In genomic region chr2:240560084-240560479, GRCh38 we compare ENCODE assay signal across 8 cellular contexts. TPM values are rescaled to one million over a fixed set of nuclear protein-coding genes. Genes with fewer than 3 reads are reported as not detected.
DNase-seq lines count a peak whose midpoint lies in the region; ATAC-seq, FAIRE-seq and TF ChIP-seq lines count a peak whose summit lies in the region.

TSS of gene DUSP28 (plus strand) at chr2:240560357. CDS start at chr2:240560685, 328 bp downstream.

- H3K27ac ChIP-seq in caudate nucleus (ENCODE audit: low read depth, low read length) (peak within 1 kb of the TSS; percentile 90), kidney (ENCODE audit: low read depth in 2 of 2, low read length in 2 of 2) (peak within 1 kb of the TSS; percentile 94)

- CTCF ChIA-PET in activated B cell treated with CpG ODN at 0.5 μM for 24 hours (lab: Charles Lee) = interaction anchor here (0.8 to 1.0 kb wide), 2 partner anchors 26 to 46 kb away, joined by 3 to 6 read pairs; partner anchors contain the start of gene CAPN10

- H3K4me1 ChIP-seq in kidney (ENCODE audit: control insufficient read depth in 1 of 2, insufficient read depth in 1 of 2, low read depth in 1 of 2, low read length in 2 of 2) = peaks cover 12 to 20% of the 10 kb centered on the region in 2 donors

- DNase-seq in ACHN (peak; percentile 89), NCI-H2196 treated with DMSO at 0.1 percent for 48 hours (lab: John Stamatoyannopoulos, UW; ENCODE audit: unreplicated experiment) (peak; percentile 74), activated B cell treated with CpG ODN at 0.5 μM for 24 hours (peak; percentile 93), caudate nucleus (lab: John Stamatoyannopoulos, UW) (peak in 60 of 61 donors; percentile 24 to 93 (median 82)), kidney (peak; percentile 97)
- DNase-seq in stimulated activated CD4-positive, alpha-beta T cell treated with anti-CD3 and anti-CD28 coated beads, Interleukin-15, amount 100 ng/mL, for 48 hours (ENCODE audit: low read depth in 2 of 2) = peak; percentile 80 to 84

- in situ Hi-C loops in ACHN (cut with HindIII; ENCODE audit: low pct_ligation_motif_present, low pct_unique_long_range_greater_than_20kb, low sequenced_read_pairs) = no loop called here

- H3K27ac Mint-ChIP-seq in activated B cell treated with CpG ODN at 0.5 μM for 24 hours = peak within 1 kb of the TSS; percentile 89

- intact Hi-C loops in activated B cell treated with CpG ODN at 0.5 μM for 24 hours (cut with micrococcal nuclease) = loop anchor here (1.0 to 10.0 kb wide), 10 partner anchors 8 to 1175 kb away; partner anchors contain the start of genes D2HGDH, FARP2, GPC1 and HDAC4
- intact Hi-C loops in kidney (cut with DNase I) = no loop called here

- ATAC-seq in HG03045 (IDR thresholded peaks at IDR 0.05; ENCODE audit: unreplicated experiment) (peak; percentile 54), activated B cell treated with CpG ODN at 0.5 μM for 24 hours (ENCODE audit: low read depth) (peak; percentile 66)

- H3K9me3 Mint-ChIP-seq in activated B cell treated with CpG ODN at 0.5 μM for 24 hours = no peaks in the 10 kb centered on the region

- peak within 1 kb of the TSS; percentile 61 for H3K4me3 ChIP-seq in kidney (ENCODE audit: low read length in 2 of 2)

- no peaks in the 10 kb centered on the region for H3K9me3 ChIP-seq in kidney (ENCODE audit: control insufficient read depth in 1 of 2, low read length in 2 of 2)

- no peaks in the 10 kb centered on the region for H3K27me3 Mint-ChIP-seq in activated B cell treated with CpG ODN at 0.5 μM for 24 hours

- TF ChIP-seq CTCF in activated B cell treated with CpG ODN at 0.5 μM for 24 hours (IDR thresholded peaks at IDR 0.05) = no peak
- TF ChIP-seq CTCF in kidney (IDR thresholded peaks at IDR 0.05; ENCODE audit: borderline replicate concordance, extremely low read depth, insufficient read depth) = no peak

- peaks cover 70% of the 10 kb centered on the region for H3K4me1 Mint-ChIP-seq in activated B cell treated with CpG ODN at 0.5 μM for 24 hours

- FAIRE-seq in kidney (lab: Jason Lieb, UNC) = no peak

- peak; percentile 91 for TF ChIP-seq POLR2A in GM18526 (IDR thresholded peaks at IDR 0.05; ENCODE audit: extremely low read depth, insufficient read length)

- no peaks in the 10 kb centered on the region for H3K36me3 ChIP-seq in kidney (ENCODE audit: control insufficient read depth in 1 of 2, insufficient read depth in 2 of 2, low read length in 2 of 2)

- H3K36me3 Mint-ChIP-seq in activated B cell treated with CpG ODN at 0.5 μM for 24 hours (ENCODE audit: low read depth) = peaks cover 42% of the 10 kb centered on the region

- H3K9ac ChIP-seq in kidney (ENCODE audit: low read length in 2 of 2) = peak within 1 kb of the TSS; percentile 64 to 70

- H3K4me3 Mint-ChIP-seq in activated B cell treated with CpG ODN at 0.5 μM for 24 hours = peak within 1 kb of the TSS; percentile 81

- POLR2A ChIA-PET in activated B cell treated with CpG ODN at 0.5 μM for 24 hours (lab: Charles Lee) = interaction anchor here (0.9 to 12.0 kb wide), 13 partner anchors 9 to 1244 kb away, joined by 3 to 536 read pairs (median 5); partner anchors contain the start of genes CAPN10, HDLBP, MTERF4 and NDUFA10

RNA-seq across cellular contexts. Expression of gene DUSP28, which starts in this region (rescaled TPM):
- 11.5 and 11.8 TPM in 2 replicates for total RNA-seq in activated B cell treated with CpG ODN at 0.5 μM for 24 hours
- total RNA-seq in kidney = 7.0 TPM
- polyA plus RNA-seq in kidney (ENCODE audit: insufficient read depth, low read depth, low replicate concordance) = 5.9 TPM

Comparison
In these comparisons a context has a peak if more than half of its experiments do, and no peak if none do; other contexts are left out.
1. Peak in every context shown above with its lines: DNase-seq, ATAC-seq, H3K4me3 ChIP-seq and H3K27ac ChIP-seq.